In the genomic region with DNA sequence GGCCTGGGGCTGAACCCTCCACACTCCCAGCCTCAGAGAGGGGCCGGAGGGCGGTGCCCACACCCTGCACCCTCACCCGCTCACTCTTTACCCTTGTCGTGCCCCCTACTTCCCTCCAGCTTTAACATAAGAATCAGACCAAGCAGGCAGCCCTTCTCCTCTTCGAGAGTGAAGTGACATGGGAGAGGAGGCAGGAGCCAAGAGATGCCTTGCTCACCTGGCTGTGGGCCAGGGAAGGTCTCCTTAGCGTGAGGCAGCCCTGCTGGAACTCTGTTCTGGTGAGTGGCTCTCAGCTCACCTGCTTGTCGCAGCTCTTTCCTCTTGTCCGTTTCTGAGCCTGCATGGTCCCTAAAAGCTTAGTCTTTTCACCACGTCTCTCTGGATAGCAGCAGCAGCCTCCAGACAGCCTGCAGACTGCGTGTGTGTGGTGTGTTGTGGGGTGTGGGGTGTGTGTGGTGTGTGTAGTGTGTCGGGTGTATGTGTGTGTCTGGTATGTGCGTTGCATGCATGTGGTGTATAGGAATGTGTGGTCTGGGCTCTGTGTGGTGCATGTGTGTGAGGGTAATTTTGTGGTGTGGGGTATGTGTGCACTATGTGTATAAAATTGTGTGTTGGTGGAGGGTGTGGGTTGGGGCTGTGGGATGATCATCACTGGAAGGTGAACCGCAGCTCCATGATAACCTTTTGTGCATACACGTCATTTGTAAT, we compare ENCODE assay signal across 18 cellular contexts.
A peak's percentile ranks its signal among the peaks of the same experiment; 100 is the strongest.
DNase-seq lines count a peak whose midpoint lies in the region; ATAC-seq and TF ChIP-seq lines count a peak whose summit lies in the region.
"Had no signal": no experiment of that assay in that cellular context is flagged by ENCODE, and none has a peak within 500 bp of the region (broad histone marks: within the 10 kb centered on the region; RNA-seq: fewer than 3 reads in every experiment).

No MANE protein-coding gene starts in this region.

- H3K36me3 ChIP-seq in thyroid gland = no peaks in the 10 kb centered on the region
- no peaks in the 10 kb centered on the region for H3K36me3 ChIP-seq in CD8-positive, alpha-beta T cell (ENCODE audit: insufficient read depth, low read length)
- H3K36me3 ChIP-seq: breast epithelium, heart left ventricle, left ventricle myocardium inferior had no signal

- no peak for TF ChIP-seq POLR2A in thyroid gland (IDR thresholded peaks at IDR 0.05)

- no peak overlapping the region for H3K4me3 ChIP-seq in thyroid gland (replicated peaks in 1 of 3)
- no peak overlapping the region for H3K4me3 ChIP-seq in CD8-positive, alpha-beta T cell (ENCODE audit: low read depth, low read length)
- H3K4me3 ChIP-seq: breast epithelium, GM12878, heart left ventricle, left ventricle myocardium inferior, SK-N-MC had no signal

- H3K4me3 Mint-ChIP-seq in activated CD4-positive, alpha-beta T cell treated with anti-CD3 and anti-CD28 coated beads, Interleukin-2, amount 10 ng/mL, durations not matched to agents 7 days and 5 days = no peak overlapping the region
- H3K4me3 Mint-ChIP-seq in progenitor cell of endocrine pancreas (ENCODE audit: low read depth) (no peak overlapping the region), T-cell (no peak overlapping the region)
- no peak overlapping the region for H3K4me3 Mint-ChIP-seq in CD8-positive, alpha-beta T cell
- H3K4me3 Mint-ChIP-seq: nephron had no signal

- H3K36me3 Mint-ChIP-seq in activated CD4-positive, alpha-beta T cell treated with anti-CD3 and anti-CD28 coated beads, Interleukin-2, amount 10 ng/mL, durations not matched to agents 7 days and 5 days (ENCODE audit: low read depth) = no peaks in the 10 kb centered on the region
- H3K36me3 Mint-ChIP-seq in progenitor cell of endocrine pancreas (ENCODE audit: insufficient read depth) (no peaks in the 10 kb centered on the region), T-cell (no peaks in the 10 kb centered on the region)
- no peaks in the 10 kb centered on the region for H3K36me3 Mint-ChIP-seq in CD8-positive, alpha-beta T cell

- H3K9me3 ChIP-seq in thyroid gland = no peaks in the 10 kb centered on the region
- no peaks in the 10 kb centered on the region for H3K9me3 ChIP-seq in CD8-positive, alpha-beta T cell (ENCODE audit: low read length)
- H3K9me3 ChIP-seq: breast epithelium, left ventricle myocardium inferior had no signal

- peaks cover 7 to 9% of the 10 kb centered on the region in 2 donors for H3K4me1 ChIP-seq in thyroid gland
- H3K4me1 ChIP-seq in CD8-positive, alpha-beta T cell (ENCODE audit: insufficient read depth, low read length) = no peaks in the 10 kb centered on the region
- H3K4me1 ChIP-seq: breast epithelium, heart left ventricle, left ventricle myocardium inferior had no signal

- no peaks in the 10 kb centered on the region for H3K27me3 ChIP-seq in thyroid gland
- no peaks in the 10 kb centered on the region for H3K27me3 ChIP-seq in CD8-positive, alpha-beta T cell (ENCODE audit: insufficient read depth, low read length)
- H3K27me3 ChIP-seq: breast epithelium had no signal

- CTCF ChIA-PET in activated CD4-positive, alpha-beta T cell treated with anti-CD3 and anti-CD28 coated beads, Interleukin-2, amount 10 ng/mL, durations not matched to agents 7 days and 5 days (lab: Charles Lee) = interaction anchor here (0.9 to 1.2 kb wide), 3 partner anchors 9 to 230 kb away, joined by 3 read pairs; no protein-coding TSS in a partner anchor
- CTCF ChIA-PET in T-cell (lab: Charles Lee) = interaction anchor here in 1 of 2 donors (0.6 kb wide), 1 partner anchor 14 kb away, joined by 6 read pairs; no protein-coding TSS in a partner anchor
- CTCF ChIA-PET in CD8-positive, alpha-beta T cell (lab: Charles Lee) = interaction anchor here (1.3 kb wide), 1 partner anchor 9 kb away, joined by 4 read pairs; no protein-coding TSS in a partner anchor

- TF ChIP-seq CTCF in thyroid gland (IDR thresholded peaks at IDR 0.05) (no peak), progenitor cell of endocrine pancreas (IDR thresholded peaks at IDR 0.05; ENCODE audit: unreplicated experiment) (no peak)
- TF ChIP-seq CTCF in CD8-positive, alpha-beta T cell (IDR thresholded peaks at IDR 0.05) = no peak

- peaks cover 3% of the 10 kb centered on the region for H3K9me3 Mint-ChIP-seq in activated CD4-positive, alpha-beta T cell treated with anti-CD3 and anti-CD28 coated beads, Interleukin-2, amount 10 ng/mL, durations not matched to agents 7 days and 5 days
- no peaks in the 10 kb centered on the region for H3K9me3 Mint-ChIP-seq in progenitor cell of endocrine pancreas (ENCODE audit: low read depth)
- H3K9me3 Mint-ChIP-seq in T-cell = no peaks in the 10 kb centered on the region
- H3K9me3 Mint-ChIP-seq in CD8-positive, alpha-beta T cell = no peaks in the 10 kb centered on the region

- H3K27ac ChIP-seq in thyroid gland = no peak overlapping the region
- H3K27ac ChIP-seq in CD8-positive, alpha-beta T cell (ENCODE audit: low read depth, low read length) = no peak overlapping the region
- H3K27ac ChIP-seq: breast epithelium, heart left ventricle, left ventricle myocardium inferior, SK-N-MC had no signal

- 33 to 37% methylated on average over 12 to 14 of the region's 14 CpGs for WGBS in thyroid gland, 2 donors

- no peak for DNase-seq in activated CD4-positive, alpha-beta T cell treated with anti-CD3 and anti-CD28 coated beads, Interleukin-2, amount 10 ng/mL, durations not matched to agents 7 days and 5 days
- DNase-seq in activated CD4-positive, alpha-beta T cell treated with anti-CD3 and anti-CD28 coated beads, Interleukin-2, amount 50 U/mL, for 1 hour = no peak
- DNase-seq in NCI-H2107 treated with DMSO at 0.1 percent for 48 hours (lab: John Stamatoyannopoulos, UW; ENCODE audit: unreplicated experiment) = peak; percentile 59
- DNase-seq in cerebellar cortex (ENCODE audit: low spot score) = peak; percentile 39
- DNase-seq in thyroid gland = peak; percentile 83 to 84
- DNase-seq in progenitor cell of endocrine pancreas (ENCODE audit: low spot score, unreplicated experiment) = no peak
- no peak for DNase-seq in T-cell
- no peak for DNase-seq in CD8-positive, alpha-beta T cell
- DNase-seq: activated gamma-delta T cell treated with Interleukin-2 at 50 U/mL for 16 hours; left ventricle myocardium inferior; NK-92 treated with Interleukin-12 subunit alpha and Interleukin-12 subunit beta, amount 100 ng/mL, for 24 hours; stimulated activated CD4-positive, alpha-beta T cell treated with anti-CD3 and anti-CD28 coated beads, Interleukin-2, amount 100 ng/mL, for 48 hours had no signal

- peaks cover 12% of the 10 kb centered on the region for H3K27me3 Mint-ChIP-seq in activated CD4-positive, alpha-beta T cell treated with anti-CD3 and anti-CD28 coated beads, Interleukin-2, amount 10 ng/mL, durations not matched to agents 7 days and 5 days
- H3K27me3 Mint-ChIP-seq in progenitor cell of endocrine pancreas = peaks cover 37% of the 10 kb centered on the region
- peaks cover 17 to 25% of the 10 kb centered on the region in 2 donors for H3K27me3 Mint-ChIP-seq in T-cell
- peaks cover 37% of the 10 kb centered on the region for H3K27me3 Mint-ChIP-seq in CD8-positive, alpha-beta T cell (ENCODE audit: low read depth)

- H3K4me1 Mint-ChIP-seq in activated CD4-positive, alpha-beta T cell treated with anti-CD3 and anti-CD28 coated beads, Interleukin-2, amount 10 ng/mL, durations not matched to agents 7 days and 5 days = peaks cover 11% of the 10 kb centered on the region
- H3K4me1 Mint-ChIP-seq in progenitor cell of endocrine pancreas (ENCODE audit: low read depth) (peaks cover 4% of the 10 kb centered on the region), T-cell (peaks cover 0 to 20% (median 18%) of the 10 kb centered on the region in 3 donors)
- no peaks in the 10 kb centered on the region for H3K4me1 Mint-ChIP-seq in CD8-positive, alpha-beta T cell (ENCODE audit: low read depth)
- H3K4me1 Mint-ChIP-seq: nephron had no signal

- peak overlapping the region; percentile 5 for H3K27ac Mint-ChIP-seq in activated CD4-positive, alpha-beta T cell treated with anti-CD3 and anti-CD28 coated beads, Interleukin-2, amount 10 ng/mL, durations not matched to agents 7 days and 5 days
- no peak overlapping the region for H3K27ac Mint-ChIP-seq in progenitor cell of endocrine pancreas
- no peak overlapping the region for H3K27ac Mint-ChIP-seq in T-cell
- H3K27ac Mint-ChIP-seq in CD8-positive, alpha-beta T cell = no peak overlapping the region

- POLR2A ChIA-PET in activated CD4-positive, alpha-beta T cell treated with anti-CD3 and anti-CD28 coated beads, Interleukin-2, amount 10 ng/mL, durations not matched to agents 7 days and 5 days (lab: Charles Lee) = no interaction called here
- POLR2A ChIA-PET in T-cell (lab: Charles Lee) = no interaction called here
- POLR2A ChIA-PET in CD8-positive, alpha-beta T cell (lab: Charles Lee) = interaction anchor here (0.9 kb wide), 1 partner anchor 17 kb away, joined by 3 read pairs; no protein-coding TSS in a partner anchor

- intact Hi-C loops in thyroid gland (cut with DNase I) = no loop called here
- intact Hi-C loops in CD8-positive, alpha-beta T cell (cut with DNase I, micrococcal nuclease) = no loop called here

- ATAC-seq in T-cell (replicated peaks in 1 of 4) = no peak
- no peak for ATAC-seq in CD8-positive, alpha-beta T cell
- ATAC-seq: right cardiac atrium had no signal

Comparison
In these comparisons a context has a peak if more than half of its experiments do, and no peak if none do; other contexts are left out.
1. DNase-seq: peak in NCI-H2107 treated with DMSO at 0.1 percent for 48 hours (single experiment), cerebellar cortex (single experiment) and thyroid gland (2 of 2); none in activated CD4-positive, alpha-beta T cell treated with anti-CD3 and anti-CD28 coated beads, Interleukin-2, amount 10 ng/mL, durations not matched to agents 7 days and 5 days (single experiment), activated CD4-positive, alpha-beta T cell treated with anti-CD3 and anti-CD28 coated beads, Interleukin-2, amount 50 U/mL, for 1 hour (single experiment), progenitor cell of endocrine pancreas (single experiment), T-cell (0 of 34) and CD8-positive, alpha-beta T cell (0 of 7).